2 cellular contexts compared by ENCODE assay signal in the genomic region with DNA sequence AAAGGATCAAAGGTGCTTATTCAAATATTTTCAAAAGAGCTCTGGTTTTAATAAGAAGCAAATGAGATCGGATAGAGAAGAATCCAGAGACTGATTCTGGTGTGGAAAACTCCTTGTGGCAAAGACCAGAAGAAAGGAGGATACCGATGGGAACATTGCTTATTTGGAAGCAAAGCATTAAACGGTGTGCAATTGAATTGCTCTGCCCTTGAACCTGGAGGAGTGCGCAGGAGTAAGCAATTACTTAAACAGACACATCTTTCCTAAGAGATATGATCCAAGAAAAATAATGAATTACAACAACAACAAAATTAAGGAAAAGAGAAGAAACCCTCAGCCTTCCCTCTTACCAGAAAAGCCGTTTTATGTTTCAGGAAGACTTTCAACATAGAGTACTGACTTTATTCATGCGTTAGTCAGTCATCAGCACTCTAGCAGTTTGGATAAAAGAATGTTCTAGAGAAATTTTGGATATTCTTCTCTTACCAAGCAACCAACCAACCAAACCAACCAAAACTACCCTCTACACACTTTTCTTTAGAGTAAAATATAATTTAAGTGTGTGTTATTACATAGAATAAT.
TF ChIP-seq lines count a peak whose summit lies in the region.

No MANE protein-coding gene starts in this region.

TF ChIP-seq in SK-N-SH, 30 proteins besides CTCF, POLR2A, EP300 and RAD21 (continued from another document):
- no peak for TF ChIP-seq FOXM1 (IDR thresholded peaks at IDR 0.05; ENCODE audit: low read depth)

TF ChIP-seq in SK-N-SH treated with all-trans-retinoic acid at 6 μM for 48 hours, 23 proteins besides CTCF, POLR2A, EP300 and RAD21 (continued from another document):
- TF ChIP-seq, protein P1, sequence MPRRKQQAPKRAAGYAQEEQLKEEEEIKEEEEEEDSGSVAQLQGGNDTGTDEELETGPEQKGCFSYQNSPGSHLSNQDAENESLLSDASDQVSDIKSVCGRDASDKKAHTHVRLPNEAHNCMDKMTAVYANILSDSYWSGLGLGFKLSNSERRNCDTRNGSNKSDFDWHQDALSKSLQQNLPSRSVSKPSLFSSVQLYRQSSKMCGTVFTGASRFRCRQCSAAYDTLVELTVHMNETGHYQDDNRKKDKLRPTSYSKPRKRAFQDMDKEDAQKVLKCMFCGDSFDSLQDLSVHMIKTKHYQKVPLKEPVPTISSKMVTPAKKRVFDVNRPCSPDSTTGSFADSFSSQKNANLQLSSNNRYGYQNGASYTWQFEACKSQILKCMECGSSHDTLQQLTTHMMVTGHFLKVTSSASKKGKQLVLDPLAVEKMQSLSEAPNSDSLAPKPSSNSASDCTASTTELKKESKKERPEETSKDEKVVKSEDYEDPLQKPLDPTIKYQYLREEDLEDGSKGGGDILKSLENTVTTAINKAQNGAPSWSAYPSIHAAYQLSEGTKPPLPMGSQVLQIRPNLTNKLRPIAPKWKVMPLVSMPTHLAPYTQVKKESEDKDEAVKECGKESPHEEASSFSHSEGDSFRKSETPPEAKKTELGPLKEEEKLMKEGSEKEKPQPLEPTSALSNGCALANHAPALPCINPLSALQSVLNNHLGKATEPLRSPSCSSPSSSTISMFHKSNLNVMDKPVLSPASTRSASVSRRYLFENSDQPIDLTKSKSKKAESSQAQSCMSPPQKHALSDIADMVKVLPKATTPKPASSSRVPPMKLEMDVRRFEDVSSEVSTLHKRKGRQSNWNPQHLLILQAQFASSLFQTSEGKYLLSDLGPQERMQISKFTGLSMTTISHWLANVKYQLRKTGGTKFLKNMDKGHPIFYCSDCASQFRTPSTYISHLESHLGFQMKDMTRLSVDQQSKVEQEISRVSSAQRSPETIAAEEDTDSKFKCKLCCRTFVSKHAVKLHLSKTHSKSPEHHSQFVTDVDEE (CRISPR knock-in tag; IDR thresholded peaks at IDR 0.05), result no peak
- TF ChIP-seq SNAI2 (CRISPR knock-in tag; IDR thresholded peaks at IDR 0.05), result no peak
- TF ChIP-seq, protein P2, sequence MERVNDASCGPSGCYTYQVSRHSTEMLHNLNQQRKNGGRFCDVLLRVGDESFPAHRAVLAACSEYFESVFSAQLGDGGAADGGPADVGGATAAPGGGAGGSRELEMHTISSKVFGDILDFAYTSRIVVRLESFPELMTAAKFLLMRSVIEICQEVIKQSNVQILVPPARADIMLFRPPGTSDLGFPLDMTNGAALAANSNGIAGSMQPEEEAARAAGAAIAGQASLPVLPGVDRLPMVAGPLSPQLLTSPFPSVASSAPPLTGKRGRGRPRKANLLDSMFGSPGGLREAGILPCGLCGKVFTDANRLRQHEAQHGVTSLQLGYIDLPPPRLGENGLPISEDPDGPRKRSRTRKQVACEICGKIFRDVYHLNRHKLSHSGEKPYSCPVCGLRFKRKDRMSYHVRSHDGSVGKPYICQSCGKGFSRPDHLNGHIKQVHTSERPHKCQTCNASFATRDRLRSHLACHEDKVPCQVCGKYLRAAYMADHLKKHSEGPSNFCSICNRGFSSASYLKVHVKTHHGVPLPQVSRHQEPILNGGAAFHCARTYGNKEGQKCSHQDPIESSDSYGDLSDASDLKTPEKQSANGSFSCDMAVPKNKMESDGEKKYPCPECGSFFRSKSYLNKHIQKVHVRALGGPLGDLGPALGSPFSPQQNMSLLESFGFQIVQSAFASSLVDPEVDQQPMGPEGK (CRISPR knock-in tag; IDR thresholded peaks at IDR 0.05; ENCODE audit: borderline replicate concordance), result no peak
- TF ChIP-seq, protein P3, sequence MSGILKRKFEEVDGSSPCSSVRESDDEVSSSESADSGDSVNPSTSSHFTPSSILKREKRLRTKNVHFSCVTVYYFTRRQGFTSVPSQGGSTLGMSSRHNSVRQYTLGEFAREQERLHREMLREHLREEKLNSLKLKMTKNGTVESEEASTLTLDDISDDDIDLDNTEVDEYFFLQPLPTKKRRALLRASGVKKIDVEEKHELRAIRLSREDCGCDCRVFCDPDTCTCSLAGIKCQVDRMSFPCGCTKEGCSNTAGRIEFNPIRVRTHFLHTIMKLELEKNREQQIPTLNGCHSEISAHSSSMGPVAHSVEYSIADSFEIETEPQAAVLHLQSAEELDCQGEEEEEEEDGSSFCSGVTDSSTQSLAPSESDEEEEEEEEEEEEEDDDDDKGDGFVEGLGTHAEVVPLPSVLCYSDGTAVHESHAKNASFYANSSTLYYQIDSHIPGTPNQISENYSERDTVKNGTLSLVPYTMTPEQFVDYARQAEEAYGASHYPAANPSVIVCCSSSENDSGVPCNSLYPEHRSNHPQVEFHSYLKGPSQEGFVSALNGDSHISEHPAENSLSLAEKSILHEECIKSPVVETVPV (CRISPR knock-in tag; IDR thresholded peaks at IDR 0.05), result no peak
- TF ChIP-seq ARNTL (CRISPR knock-in tag; IDR thresholded peaks at IDR 0.05; ENCODE audit: borderline replicate concordance, low read depth), result no peak
- TF ChIP-seq ZNF8 (CRISPR knock-in tag; IDR thresholded peaks at IDR 0.05), result no peak
- no peak for TF ChIP-seq ZNF70 (CRISPR knock-in tag; IDR thresholded peaks at IDR 0.05)
- no peak for TF ChIP-seq BACH2 (CRISPR knock-in tag; IDR thresholded peaks at IDR 0.05; ENCODE audit: borderline replicate concordance)
- TF ChIP-seq ZC3H10 (CRISPR knock-in tag; IDR thresholded peaks at IDR 0.05), result no peak
